ENCODE assay signal across 8 cellular contexts in the genomic region with DNA sequence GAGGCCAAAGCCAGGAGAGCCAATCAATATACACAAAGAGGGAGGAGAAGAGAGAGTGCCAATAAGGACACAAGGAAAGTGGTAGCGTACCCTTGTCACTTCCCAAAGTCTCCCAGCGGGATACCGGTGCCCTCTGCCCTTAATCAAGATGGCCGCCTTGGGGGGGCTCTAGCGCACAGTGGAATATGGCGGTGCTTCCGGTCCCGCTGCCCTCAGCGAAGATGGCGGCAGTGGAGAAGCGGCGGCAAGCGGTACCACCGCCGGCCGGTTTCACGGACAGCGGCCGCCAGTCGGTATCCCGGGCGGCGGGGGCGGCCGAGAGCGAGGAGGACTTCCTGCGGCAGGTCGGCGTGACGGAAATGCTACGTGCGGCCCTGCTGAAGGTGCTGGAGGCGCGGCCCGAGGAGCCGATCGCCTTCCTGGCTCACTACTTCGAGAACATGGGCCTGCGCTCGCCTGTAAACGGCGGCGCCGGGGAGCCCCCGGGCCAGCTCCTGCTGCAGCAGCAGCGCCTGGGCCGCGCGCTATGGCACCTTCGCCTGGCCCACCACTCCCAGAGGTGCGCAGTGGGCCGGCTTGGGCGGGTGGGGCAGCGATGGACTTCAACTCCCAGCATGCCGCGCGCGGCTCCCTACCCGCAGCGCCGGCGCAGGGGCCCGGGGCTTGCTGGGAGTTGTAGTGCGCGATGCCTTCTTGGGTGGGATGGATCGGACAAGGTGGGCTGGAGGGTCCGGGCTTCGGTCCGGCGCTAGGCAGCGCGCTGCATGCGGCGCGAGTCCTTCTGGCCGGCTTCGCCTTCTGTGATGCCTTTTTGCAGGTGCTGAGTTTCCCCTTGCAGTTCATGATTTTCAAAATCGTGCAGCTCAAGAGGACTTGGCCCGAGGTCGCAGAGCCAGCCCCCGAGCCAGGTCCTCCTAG. TPM values are rescaled to one million over a fixed set of nuclear protein-coding genes. Genes with fewer than 3 reads are reported as not detected.
A peak's percentile ranks its signal among the peaks of the same experiment; 100 is the strongest.
DNase-seq lines count a peak whose midpoint lies in the region; ATAC-seq and TF ChIP-seq lines count a peak whose summit lies in the region.

A gene with protein sequence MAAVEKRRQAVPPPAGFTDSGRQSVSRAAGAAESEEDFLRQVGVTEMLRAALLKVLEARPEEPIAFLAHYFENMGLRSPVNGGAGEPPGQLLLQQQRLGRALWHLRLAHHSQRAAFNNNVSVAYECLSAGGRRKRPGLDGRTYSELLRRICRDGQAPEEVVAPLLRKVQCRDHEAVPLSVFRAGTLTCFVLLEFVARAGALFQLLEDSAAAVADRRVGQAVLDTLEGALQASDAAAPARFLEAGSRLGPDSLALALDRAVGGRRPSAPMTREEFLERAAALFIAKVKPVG (plus strand): TSS at position 212 of the 918 bp plus-strand sequence. CDS start 10 bp downstream, at position 222.

- H3K4me3 ChIP-seq in AG09309 (ENCODE audit: control insufficient read depth, low read depth, low read length): peak within 1 kb of the TSS; percentile 82
- peak within 1 kb of the TSS; percentile 85 to 99 (median 94) for H3K4me3 ChIP-seq in liver (ENCODE audit: low read depth in 1 of 3, low read length in 3 of 3)

- peak within 1 kb of the TSS; percentile 65 to 70 for H3K27ac ChIP-seq in liver (ENCODE audit: low read depth in 1 of 2, low read length in 2 of 2)

- TF ChIP-seq CTCF in AG09309 (IDR thresholded peaks at IDR 0.05; ENCODE audit: control insufficient read depth, insufficient read depth, low read depth, low read length, missing control alignments): no peak
- TF ChIP-seq CTCF in liver (IDR thresholded peaks at IDR 0.05; ENCODE audit: low read depth, low read length, missing input control): no peak

- H3K4me1 ChIP-seq in liver (ENCODE audit: control insufficient read depth in 4 of 4, insufficient read depth in 4 of 4, low read length in 3 of 4): peaks cover 6 to 23% (median 15%) of the 10 kb centered on the region in 4 donors

- no peaks in the 10 kb centered on the region for H3K27me3 ChIP-seq in liver (ENCODE audit: control insufficient read depth in 4 of 4, insufficient read depth in 4 of 4, low read length in 3 of 4)

- peak within 1 kb of the TSS; percentile 57 to 78 for H3K9ac ChIP-seq in liver (ENCODE audit: low read depth in 1 of 2, low read length in 2 of 2)

- under 1% methylated on average over 81 of the region's 81 CpGs for WGBS in liver

- peak; percentile 54 for ATAC-seq in GM18873 (IDR thresholded peaks at IDR 0.05; ENCODE audit: low FRiP score, unreplicated experiment)
- ATAC-seq in HG03108 (IDR thresholded peaks at IDR 0.05; ENCODE audit: unreplicated experiment): peak; percentile 44

- DNase-seq in AG09309 (ENCODE audit: low read depth) (no peak), NCI-H510A (lab: John Stamatoyannopoulos, UW) (peak; percentile 94), dermis blood vessel endothelial cell (peak; percentile 100)
- DNase-seq in activated CD4-positive, alpha-beta T cell treated with anti-CD3 and anti-CD28 coated beads, Interleukin-2, amount 50 U/mL, for 24 hours (ENCODE audit: low read depth in 1 of 2, low spot score in 1 of 2): peak; percentile 60 to 66
- peak; percentile 82 for DNase-seq in stimulated activated CD4-positive, alpha-beta T cell treated with anti-CD3 and anti-CD28 coated beads, Interleukin-4, amount 100 ng/mL, for 1 hour

- peaks cover 0 to 1% (median 0%) of the 10 kb centered on the region in 4 donors for H3K36me3 ChIP-seq in liver (ENCODE audit: control insufficient read depth in 4 of 4, insufficient read depth in 3 of 4, low read depth in 1 of 4, low read length in 3 of 4)

- H3K9me3 ChIP-seq in liver (ENCODE audit: control insufficient read depth in 4 of 4, low read length in 3 of 4): no peaks in the 10 kb centered on the region

- no peak for TF ChIP-seq RAD21 in liver (IDR thresholded peaks at IDR 0.05)

TF ChIP-seq in liver, 16 proteins besides CTCF, POLR2A, EP300 and RAD21:
- TF ChIP-seq JUND (IDR thresholded peaks at IDR 0.05) (peak in 1 of 2 donors; percentile 39), GABPA (IDR thresholded peaks at IDR 0.05 in 1 of 2, conservative IDR thresholded peaks at IDR 0.05 in 1 of 2) (peak; percentile 77 to 92), FOXA2 (IDR thresholded peaks at IDR 0.05) (peak; percentile 40), NR2F2 (IDR thresholded peaks at IDR 0.05) (peak; percentile 85), YY1 (IDR thresholded peaks at IDR 0.05) (peak; percentile 100), HNF4A (conservative IDR thresholded peaks at IDR 0.05) (peak; percentile 29 to 63), RXRA (IDR thresholded peaks at IDR 0.05) (peak; percentile 64 to 70), SP1 (IDR thresholded peaks at IDR 0.05) (peak; percentile 83), HNF4G (IDR thresholded peaks at IDR 0.05) (no peak)
- TF ChIP-seq, protein P1, sequence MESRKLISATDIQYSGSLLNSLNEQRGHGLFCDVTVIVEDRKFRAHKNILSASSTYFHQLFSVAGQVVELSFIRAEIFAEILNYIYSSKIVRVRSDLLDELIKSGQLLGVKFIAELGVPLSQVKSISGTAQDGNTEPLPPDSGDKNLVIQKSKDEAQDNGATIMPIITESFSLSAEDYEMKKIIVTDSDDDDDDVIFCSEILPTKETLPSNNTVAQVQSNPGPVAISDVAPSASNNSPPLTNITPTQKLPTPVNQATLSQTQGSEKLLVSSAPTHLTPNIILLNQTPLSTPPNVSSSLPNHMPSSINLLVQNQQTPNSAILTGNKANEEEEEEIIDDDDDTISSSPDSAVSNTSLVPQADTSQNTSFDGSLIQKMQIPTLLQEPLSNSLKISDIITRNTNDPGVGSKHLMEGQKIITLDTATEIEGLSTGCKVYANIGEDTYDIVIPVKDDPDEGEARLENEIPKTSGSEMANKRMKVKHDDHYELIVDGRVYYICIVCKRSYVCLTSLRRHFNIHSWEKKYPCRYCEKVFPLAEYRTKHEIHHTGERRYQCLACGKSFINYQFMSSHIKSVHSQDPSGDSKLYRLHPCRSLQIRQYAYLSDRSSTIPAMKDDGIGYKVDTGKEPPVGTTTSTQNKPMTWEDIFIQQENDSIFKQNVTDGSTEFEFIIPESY (IDR thresholded peaks at IDR 0.05): no peak

RNA-seq across cellular contexts. Expression of the gene that starts here (rescaled TPM):
- total RNA-seq in dermis blood vessel endothelial cell (35.6 and 74.0 TPM in 2 replicates), liver (10 to 100 TPM; 15.1 to 15.5 TPM)
- 10 to 100 TPM in 1 of 2 donors, 1 to 10 TPM in 1; 1.7 to 14.3 TPM for polyA plus RNA-seq in liver
